1 cellular context compared by ENCODE assay signal in genomic region chr20:41086402-41087324, GRCh38.
TF ChIP-seq lines count a peak whose summit lies in the region.

No MANE protein-coding gene starts in this region.

TF ChIP-seq in K562, 482 proteins besides CTCF, POLR2A, EP300 and RAD21 (continued from another document and continues in another):
- TF ChIP-seq MLX (CRISPR knock-in tag; conservative IDR thresholded peaks at IDR 0.05), result no peak
- no peak for TF ChIP-seq ZNF518B (CRISPR knock-in tag; IDR thresholded peaks at IDR 0.05)
- TF ChIP-seq SFPQ (IDR thresholded peaks at IDR 0.05; ENCODE audit: low read depth, low read length), result no peak
- TF ChIP-seq COPS2 (conservative IDR thresholded peaks at IDR 0.05), result no peak
- TF ChIP-seq NR3C1 (CRISPR knock-in tag; IDR thresholded peaks at IDR 0.05), result no peak
- no peak for TF ChIP-seq FOXK1 (CRISPR knock-in tag; IDR thresholded peaks at IDR 0.05; ENCODE audit: borderline replicate concordance)
- TF ChIP-seq ZNF239 (CRISPR knock-in tag; IDR thresholded peaks at IDR 0.05), result no peak
- peak; percentile 99 for TF ChIP-seq HMBOX1 (IDR thresholded peaks at IDR 0.05)
- no peak for TF ChIP-seq TRIM25 (IDR thresholded peaks at IDR 0.05; ENCODE audit: borderline replicate concordance)
- TF ChIP-seq SUPT5H (IDR thresholded peaks at IDR 0.05), result no peak
- TF ChIP-seq NFE2 (IDR thresholded peaks at IDR 0.05; ENCODE audit: low read depth), result peak; percentile 87
- 0 out of 2 replicates have a peak, but pooled peaks have one; percentile 18 for TF ChIP-seq CREM (IDR thresholded peaks at IDR 0.05; ENCODE audit: low read depth)
- no peak for TF ChIP-seq ZC3H8 (IDR thresholded peaks at IDR 0.05)
- TF ChIP-seq GABPB2 (CRISPR knock-in tag; conservative IDR thresholded peaks at IDR 0.05), result no peak
- no peak for TF ChIP-seq U2AF1 (optimal IDR thresholded peaks at IDR 0.05; ENCODE audit: low read depth, low read length)
- TF ChIP-seq GTF3C2 (IDR thresholded peaks at IDR 0.05; ENCODE audit: borderline replicate concordance, extremely low read depth, insufficient read length), result no peak
- TF ChIP-seq IRF9 (tag; IDR thresholded peaks at IDR 0.05), result no peak
- TF ChIP-seq ZBTB40 (IDR thresholded peaks at IDR 0.05), result no peak
- TF ChIP-seq ZBTB40 (CRISPR knock-in tag; IDR thresholded peaks at IDR 0.05), result no peak
- TF ChIP-seq POLR2B (IDR thresholded peaks at IDR 0.05; ENCODE audit: low read depth, partially characterized antibody), result no peak
- TF ChIP-seq HNRNPH1 (optimal IDR thresholded peaks at IDR 0.05; ENCODE audit: low read depth, low read length), result no peak
- peak; percentile 13 for TF ChIP-seq PRDM10 (IDR thresholded peaks at IDR 0.05; ENCODE audit: partially characterized antibody)
- TF ChIP-seq BRD4 (IDR thresholded peaks at IDR 0.05), result 0 out of 2 replicates have a peak, but pooled peaks have one; percentile 23
- no peak for TF ChIP-seq HMGN3 (IDR thresholded peaks at IDR 0.05; ENCODE audit: borderline replicate concordance, extremely low read depth, insufficient read length, low read depth, low read length)
- TF ChIP-seq SNRNP70 (optimal IDR thresholded peaks at IDR 0.05; ENCODE audit: low read depth, low read length), result no peak
